In the genomic region with DNA sequence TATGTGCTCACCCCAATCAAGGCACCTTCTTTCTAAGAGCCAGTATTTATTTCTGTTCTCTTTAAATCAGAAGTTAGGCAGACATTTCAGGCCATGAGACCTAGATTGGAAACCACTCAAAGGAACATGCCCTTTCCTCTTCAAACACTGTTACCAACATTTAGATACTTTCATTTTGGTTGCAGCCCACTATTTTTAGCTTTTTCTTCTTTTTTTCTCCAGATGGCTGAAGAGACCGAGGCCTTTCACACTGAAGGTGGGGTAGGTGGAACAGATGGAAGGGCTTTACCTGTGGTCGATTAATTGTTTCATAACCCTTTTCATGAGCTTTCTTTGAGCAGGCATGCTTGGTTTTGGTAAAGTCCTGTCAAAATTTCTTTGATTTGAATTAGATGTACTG, we compare ENCODE assay signal across 1 cellular context.
TF ChIP-seq lines count a peak whose summit lies in the region.

No MANE protein-coding gene starts in this region.

TF ChIP-seq in GM12878, 131 proteins besides CTCF, POLR2A, EP300 and RAD21:
- TF ChIP-seq CREB1 (IDR thresholded peaks at IDR 0.05; ENCODE audit: low read depth) (peak; percentile 45; the same call in 1 of the 2 replicates), EED (IDR thresholded peaks at IDR 0.05; ENCODE audit: low read depth) (peak; percentile 83), NR2C2 (IDR thresholded peaks at IDR 0.05; ENCODE audit: borderline replicate concordance, control insufficient read depth, insufficient read length, low read depth) (no peak), TCF7 (IDR thresholded peaks at IDR 0.05; ENCODE audit: borderline replicate concordance) (peak; percentile 29; the same call in 1 of the 2 replicates), FOXM1 (IDR thresholded peaks at IDR 0.05; ENCODE audit: low read depth, low read length) (peak; percentile 89), IRF4 (IDR thresholded peaks at IDR 0.05; ENCODE audit: low read depth, low read length) (no peak), MTA2 (IDR thresholded peaks at IDR 0.05; ENCODE audit: low read depth) (0 out of 2 replicates have a peak, but pooled peaks have one; percentile 22), CBFB (IDR thresholded peaks at IDR 0.05; ENCODE audit: low read depth) (0 out of 2 replicates have a peak, but pooled peaks have one; percentile 22), TBL1XR1 (IDR thresholded peaks at IDR 0.05; ENCODE audit: low read depth, low read length) (0 out of 2 replicates have a peak, but pooled peaks have one; percentile 66), HDAC2 (IDR thresholded peaks at IDR 0.05) (no peak), TCF12 (IDR thresholded peaks at IDR 0.05; ENCODE audit: low read depth, low read length) (peak; percentile 71), NFXL1 (IDR thresholded peaks at IDR 0.05; ENCODE audit: borderline replicate concordance) (no peak), JUNB (IDR thresholded peaks at IDR 0.05) (peak; percentile 32), CBX5 (IDR thresholded peaks at IDR 0.05; ENCODE audit: low read depth) (peak; percentile 51; the same call in 1 of the 2 replicates), MEF2A (IDR thresholded peaks at IDR 0.05; ENCODE audit: insufficient read depth, low read depth, low read length) (peak; percentile 94), MTA3 (IDR thresholded peaks at IDR 0.05; ENCODE audit: borderline replicate concordance, low read length) (peak; percentile 85; the same call in 1 of the 2 replicates), SMAD5 (IDR thresholded peaks at IDR 0.05; ENCODE audit: low read depth) (no peak), CEBPB (IDR thresholded peaks at IDR 0.05; ENCODE audit: borderline replicate concordance in 1 of 2, low read depth in 2 of 2, low read length in 2 of 2) (peak in 1 of 2 experiments; percentile 59; a peak in 1 of 4 replicates), YY1 (IDR thresholded peaks at IDR 0.05; ENCODE audit: low read depth, low read length) (peak; percentile 38; the same call in 1 of the 2 replicates), JUND (IDR thresholded peaks at IDR 0.05; ENCODE audit: low read depth, low read length) (no peak), IKZF1 (conservative IDR thresholded peaks at IDR 0.05) (peak; percentile 33; the same call in 1 of the 2 replicates), MEF2B (IDR thresholded peaks at IDR 0.05; ENCODE audit: partially characterized antibody, poor library complexity, severe bottlenecking) (peak; percentile 76), GABPA (IDR thresholded peaks at IDR 0.05; ENCODE audit: low read depth) (0 out of 2 replicates have a peak, but pooled peaks have one; percentile 25), RB1 (IDR thresholded peaks at IDR 0.05; ENCODE audit: borderline replicate concordance) (no peak), IKZF2 (IDR thresholded peaks at IDR 0.05) (peak; percentile 22 to 39; a peak in 2 of 4 replicates), NFIC (IDR thresholded peaks at IDR 0.05; ENCODE audit: low read depth, low read length) (peak; percentile 82), ETV6 (conservative IDR thresholded peaks at IDR 0.05 in 1 of 2, IDR thresholded peaks at IDR 0.05 in 1 of 2; ENCODE audit: borderline replicate concordance in 1 of 2, low read depth in 1 of 2) (peak in 1 of 2 experiments; percentile 53; a peak in 1 of 4 replicates), LARP7 (IDR thresholded peaks at IDR 0.05) (no peak), RUNX3 (IDR thresholded peaks at IDR 0.05; ENCODE audit: low read length) (peak; percentile 91), EZH2 (IDR thresholded peaks at IDR 0.05; ENCODE audit: borderline replicate concordance, control insufficient read depth, low read depth, low read length) (no peak)
- TF ChIP-seq, protein P1, sequence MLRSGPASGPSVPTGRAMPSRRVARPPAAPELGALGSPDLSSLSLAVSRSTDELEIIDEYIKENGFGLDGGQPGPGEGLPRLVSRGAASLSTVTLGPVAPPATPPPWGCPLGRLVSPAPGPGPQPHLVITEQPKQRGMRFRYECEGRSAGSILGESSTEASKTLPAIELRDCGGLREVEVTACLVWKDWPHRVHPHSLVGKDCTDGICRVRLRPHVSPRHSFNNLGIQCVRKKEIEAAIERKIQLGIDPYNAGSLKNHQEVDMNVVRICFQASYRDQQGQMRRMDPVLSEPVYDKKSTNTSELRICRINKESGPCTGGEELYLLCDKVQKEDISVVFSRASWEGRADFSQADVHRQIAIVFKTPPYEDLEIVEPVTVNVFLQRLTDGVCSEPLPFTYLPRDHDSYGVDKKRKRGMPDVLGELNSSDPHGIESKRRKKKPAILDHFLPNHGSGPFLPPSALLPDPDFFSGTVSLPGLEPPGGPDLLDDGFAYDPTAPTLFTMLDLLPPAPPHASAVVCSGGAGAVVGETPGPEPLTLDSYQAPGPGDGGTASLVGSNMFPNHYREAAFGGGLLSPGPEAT (IDR thresholded peaks at IDR 0.05; ENCODE audit: low read depth): peak; percentile 28; the same call in 1 of the 2 replicates
- TF ChIP-seq, protein P2, sequence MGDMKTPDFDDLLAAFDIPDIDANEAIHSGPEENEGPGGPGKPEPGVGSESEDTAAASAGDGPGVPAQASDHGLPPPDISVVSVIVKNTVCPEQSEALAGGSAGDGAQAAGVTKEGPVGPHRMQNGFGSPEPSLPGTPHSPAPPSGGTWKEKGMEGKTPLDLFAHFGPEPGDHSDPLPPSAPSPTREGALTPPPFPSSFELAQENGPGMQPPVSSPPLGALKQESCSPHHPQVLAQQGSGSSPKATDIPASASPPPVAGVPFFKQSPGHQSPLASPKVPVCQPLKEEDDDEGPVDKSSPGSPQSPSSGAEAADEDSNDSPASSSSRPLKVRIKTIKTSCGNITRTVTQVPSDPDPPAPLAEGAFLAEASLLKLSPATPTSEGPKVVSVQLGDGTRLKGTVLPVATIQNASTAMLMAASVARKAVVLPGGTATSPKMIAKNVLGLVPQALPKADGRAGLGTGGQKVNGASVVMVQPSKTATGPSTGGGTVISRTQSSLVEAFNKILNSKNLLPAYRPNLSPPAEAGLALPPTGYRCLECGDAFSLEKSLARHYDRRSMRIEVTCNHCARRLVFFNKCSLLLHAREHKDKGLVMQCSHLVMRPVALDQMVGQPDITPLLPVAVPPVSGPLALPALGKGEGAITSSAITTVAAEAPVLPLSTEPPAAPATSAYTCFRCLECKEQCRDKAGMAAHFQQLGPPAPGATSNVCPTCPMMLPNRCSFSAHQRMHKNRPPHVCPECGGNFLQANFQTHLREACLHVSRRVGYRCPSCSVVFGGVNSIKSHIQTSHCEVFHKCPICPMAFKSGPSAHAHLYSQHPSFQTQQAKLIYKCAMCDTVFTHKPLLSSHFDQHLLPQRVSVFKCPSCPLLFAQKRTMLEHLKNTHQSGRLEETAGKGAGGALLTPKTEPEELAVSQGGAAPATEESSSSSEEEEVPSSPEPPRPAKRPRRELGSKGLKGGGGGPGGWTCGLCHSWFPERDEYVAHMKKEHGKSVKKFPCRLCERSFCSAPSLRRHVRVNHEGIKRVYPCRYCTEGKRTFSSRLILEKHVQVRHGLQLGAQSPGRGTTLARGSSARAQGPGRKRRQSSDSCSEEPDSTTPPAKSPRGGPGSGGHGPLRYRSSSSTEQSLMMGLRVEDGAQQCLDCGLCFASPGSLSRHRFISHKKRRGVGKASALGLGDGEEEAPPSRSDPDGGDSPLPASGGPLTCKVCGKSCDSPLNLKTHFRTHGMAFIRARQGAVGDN (IDR thresholded peaks at IDR 0.05): 0 out of 2 replicates have a peak, but pooled peaks have one; percentile 27
- TF ChIP-seq, protein P3, sequence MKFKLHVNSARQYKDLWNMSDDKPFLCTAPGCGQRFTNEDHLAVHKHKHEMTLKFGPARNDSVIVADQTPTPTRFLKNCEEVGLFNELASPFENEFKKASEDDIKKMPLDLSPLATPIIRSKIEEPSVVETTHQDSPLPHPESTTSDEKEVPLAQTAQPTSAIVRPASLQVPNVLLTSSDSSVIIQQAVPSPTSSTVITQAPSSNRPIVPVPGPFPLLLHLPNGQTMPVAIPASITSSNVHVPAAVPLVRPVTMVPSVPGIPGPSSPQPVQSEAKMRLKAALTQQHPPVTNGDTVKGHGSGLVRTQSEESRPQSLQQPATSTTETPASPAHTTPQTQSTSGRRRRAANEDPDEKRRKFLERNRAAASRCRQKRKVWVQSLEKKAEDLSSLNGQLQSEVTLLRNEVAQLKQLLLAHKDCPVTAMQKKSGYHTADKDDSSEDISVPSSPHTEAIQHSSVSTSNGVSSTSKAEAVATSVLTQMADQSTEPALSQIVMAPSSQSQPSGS (IDR thresholded peaks at IDR 0.05; ENCODE audit: low read length): peak; percentile 74
- TF ChIP-seq, protein P4, sequence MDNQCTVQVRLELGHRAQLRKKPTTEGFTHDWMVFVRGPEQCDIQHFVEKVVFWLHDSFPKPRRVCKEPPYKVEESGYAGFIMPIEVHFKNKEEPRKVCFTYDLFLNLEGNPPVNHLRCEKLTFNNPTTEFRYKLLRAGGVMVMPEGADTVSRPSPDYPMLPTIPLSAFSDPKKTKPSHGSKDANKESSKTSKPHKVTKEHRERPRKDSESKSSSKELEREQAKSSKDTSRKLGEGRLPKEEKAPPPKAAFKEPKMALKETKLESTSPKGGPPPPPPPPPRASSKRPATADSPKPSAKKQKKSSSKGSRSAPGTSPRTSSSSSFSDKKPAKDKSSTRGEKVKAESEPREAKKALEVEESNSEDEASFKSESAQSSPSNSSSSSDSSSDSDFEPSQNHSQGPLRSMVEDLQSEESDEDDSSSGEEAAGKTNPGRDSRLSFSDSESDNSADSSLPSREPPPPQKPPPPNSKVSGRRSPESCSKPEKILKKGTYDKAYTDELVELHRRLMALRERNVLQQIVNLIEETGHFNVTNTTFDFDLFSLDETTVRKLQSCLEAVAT (IDR thresholded peaks at IDR 0.05): no peak
- TF ChIP-seq, protein P5, sequence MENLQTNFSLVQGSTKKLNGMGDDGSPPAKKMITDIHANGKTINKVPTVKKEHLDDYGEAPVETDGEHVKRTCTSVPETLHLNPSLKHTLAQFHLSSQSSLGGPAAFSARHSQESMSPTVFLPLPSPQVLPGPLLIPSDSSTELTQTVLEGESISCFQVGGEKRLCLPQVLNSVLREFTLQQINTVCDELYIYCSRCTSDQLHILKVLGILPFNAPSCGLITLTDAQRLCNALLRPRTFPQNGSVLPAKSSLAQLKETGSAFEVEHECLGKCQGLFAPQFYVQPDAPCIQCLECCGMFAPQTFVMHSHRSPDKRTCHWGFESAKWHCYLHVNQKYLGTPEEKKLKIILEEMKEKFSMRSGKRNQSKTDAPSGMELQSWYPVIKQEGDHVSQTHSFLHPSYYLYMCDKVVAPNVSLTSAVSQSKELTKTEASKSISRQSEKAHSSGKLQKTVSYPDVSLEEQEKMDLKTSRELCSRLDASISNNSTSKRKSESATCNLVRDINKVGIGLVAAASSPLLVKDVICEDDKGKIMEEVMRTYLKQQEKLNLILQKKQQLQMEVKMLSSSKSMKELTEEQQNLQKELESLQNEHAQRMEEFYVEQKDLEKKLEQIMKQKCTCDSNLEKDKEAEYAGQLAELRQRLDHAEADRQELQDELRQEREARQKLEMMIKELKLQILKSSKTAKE (IDR thresholded peaks at IDR 0.05; ENCODE audit: low read depth, poor library complexity, severe bottlenecking): peak; percentile 48
- TF ChIP-seq, protein P6, sequence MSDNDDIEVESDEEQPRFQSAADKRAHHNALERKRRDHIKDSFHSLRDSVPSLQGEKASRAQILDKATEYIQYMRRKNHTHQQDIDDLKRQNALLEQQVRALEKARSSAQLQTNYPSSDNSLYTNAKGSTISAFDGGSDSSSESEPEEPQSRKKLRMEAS (IDR thresholded peaks at IDR 0.05; ENCODE audit: low read depth, low read length): no peak
- TF ChIP-seq, protein P7, sequence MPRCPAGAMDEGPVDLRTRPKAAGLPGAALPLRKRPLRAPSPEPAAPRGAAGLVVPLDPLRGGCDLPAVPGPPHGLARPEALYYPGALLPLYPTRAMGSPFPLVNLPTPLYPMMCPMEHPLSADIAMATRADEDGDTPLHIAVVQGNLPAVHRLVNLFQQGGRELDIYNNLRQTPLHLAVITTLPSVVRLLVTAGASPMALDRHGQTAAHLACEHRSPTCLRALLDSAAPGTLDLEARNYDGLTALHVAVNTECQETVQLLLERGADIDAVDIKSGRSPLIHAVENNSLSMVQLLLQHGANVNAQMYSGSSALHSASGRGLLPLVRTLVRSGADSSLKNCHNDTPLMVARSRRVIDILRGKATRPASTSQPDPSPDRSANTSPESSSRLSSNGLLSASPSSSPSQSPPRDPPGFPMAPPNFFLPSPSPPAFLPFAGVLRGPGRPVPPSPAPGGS (IDR thresholded peaks at IDR 0.05; ENCODE audit: borderline replicate concordance, insufficient read depth, low read depth, low read length, poor library complexity, severe bottlenecking): peak; percentile 65
